5 cellular contexts compared by ENCODE assay signal in the genomic region with DNA sequence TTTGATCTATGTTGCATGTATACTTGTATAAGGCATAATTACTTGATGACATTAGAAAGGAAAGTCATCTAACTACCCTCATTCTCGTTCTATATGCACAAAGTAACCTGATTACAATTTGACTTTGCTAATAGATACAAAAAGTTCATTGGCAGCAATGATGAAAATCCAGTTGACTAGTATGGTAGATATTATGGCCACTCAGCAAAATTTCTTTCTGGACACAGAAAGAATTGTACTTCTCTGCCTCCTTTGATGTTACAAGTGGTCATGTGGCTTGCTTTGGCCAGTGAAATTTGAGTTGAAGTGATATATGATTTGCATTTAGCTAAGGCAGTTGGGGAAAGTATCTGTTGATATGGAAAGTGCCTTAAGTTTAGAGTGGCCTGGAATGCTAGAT.
"Had no signal": no experiment of that assay in that cellular context is flagged by ENCODE, and none has a peak within 500 bp of the region (broad histone marks: within the 10 kb centered on the region; RNA-seq: fewer than 3 reads in every experiment).

No MANE protein-coding gene starts in this region.

- H3K4me2 ChIP-seq: KMS-11 had no signal

- H3K27ac ChIP-seq: HL-60, KMS-11 had no signal

- DNase-seq: KBM-7, KG1 had no signal

- FAIRE-seq: HTR-8/SVneo had no signal

- H3K9ac ChIP-seq: KMS-11 had no signal
